ENCODE assay signal across 19 cellular contexts in genomic region chr15:33083232-33084006, GRCh38.
DNase-seq lines count a peak whose midpoint lies in the region; ATAC-seq and TF ChIP-seq lines count a peak whose summit lies in the region.
"Had no signal": no experiment of that assay in that cellular context is flagged by ENCODE, and none has a peak within 500 bp of the region (broad histone marks: within the 10 kb centered on the region; RNA-seq: fewer than 3 reads in every experiment).

No MANE protein-coding gene starts in this region.

- CTCF ChIA-PET in PC-9 (lab: Charles Lee) (interaction anchor here (1.0 kb wide), 3 partner anchors 15 to 61 kb away, joined by 3 read pairs; no protein-coding TSS in a partner anchor), A673 (lab: Charles Lee) (no interaction called here)

- BruUV-seq in PC-9 (replicated peaks; lab: Mats Ljungman, UMichigan), result TSS peak; percentile 87
- BruUV-seq in A673 (replicated peaks; lab: Mats Ljungman, UMichigan), result no TSS peak

- no peaks in the 10 kb centered on the region for H4K20me1 ChIP-seq in PC-9 (ENCODE audit: insufficient read depth)

- POLR2A ChIA-PET in PC-9 (lab: Charles Lee; ENCODE audit: unreplicated experiment), result interaction anchor here (0.5 to 0.7 kb wide), 5 partner anchors 21 to 403 kb away, joined by 3 to 7 read pairs (median 3); no protein-coding TSS in a partner anchor
- POLR2A ChIA-PET in A673 (lab: Charles Lee; ENCODE audit: low non-redundant PET), result no interaction called here

- in situ Hi-C loops in HAP-1 (cut with MboI; ENCODE audit: low sequenced_read_pairs), result no loop called here

- H3K27me3 ChIP-seq in HAP-1 (ENCODE audit: low read depth), result peaks cover 10% of the 10 kb centered on the region; the same call in 1 of the 2 replicates
- H3K27me3 ChIP-seq in PC-9 (ENCODE audit: insufficient read depth, low read depth), result no peaks in the 10 kb centered on the region
- peaks cover 16% of the 10 kb centered on the region for H3K27me3 ChIP-seq in A673 (replicated peaks; ENCODE audit: insufficient read depth, low read depth, low read length, poor library complexity)
- H3K27me3 ChIP-seq: dorsolateral prefrontal cortex had no signal

- peak overlapping the region; percentile 59 for H3K4me2 ChIP-seq in PC-9

- intact Hi-C loops in PC-9 (cut with micrococcal nuclease; ENCODE audit: unreplicated experiment) (loop anchor here (1.0 to 10.0 kb wide), 2 partner anchors 15 to 621 kb away; no protein-coding TSS in a partner anchor), A673 (cut with micrococcal nuclease; ENCODE audit: unreplicated experiment) (loop anchor here (10.0 kb wide), 2 partner anchors 211 to 621 kb away; no protein-coding TSS in a partner anchor)

- TF ChIP-seq CTCF in PC-9 (conservative IDR thresholded peaks at IDR 0.05) (no peak), A673 (conservative IDR thresholded peaks at IDR 0.05; ENCODE audit: low read depth, low read length) (no peak)

- H3F3A ChIP-seq in PC-9 (ENCODE audit: insufficient read depth, low read depth), result no peaks in the 10 kb centered on the region

- no peaks in the 10 kb centered on the region for H3K36me3 ChIP-seq in HAP-1 (replicated peaks)
- H3K36me3 ChIP-seq in PC-9 (ENCODE audit: low read depth), result no peaks in the 10 kb centered on the region
- H3K36me3 ChIP-seq in A673 (ENCODE audit: insufficient read depth, low read length, poor library complexity, severe bottlenecking), result no peaks in the 10 kb centered on the region

- H3K4me3 ChIP-seq in HAP-1 (no peak overlapping the region), PC-9 (no peak overlapping the region), A673 (ENCODE audit: low read depth, low read length, poor library complexity, severe bottlenecking) (no peak overlapping the region)
- H3K4me3 ChIP-seq: dorsolateral prefrontal cortex, lung, skin epidermis had no signal

- H3K79me2 ChIP-seq in PC-9 (ENCODE audit: low read depth), result no peaks in the 10 kb centered on the region

- H3K9me3 ChIP-seq in HAP-1, result no peaks in the 10 kb centered on the region
- no peaks in the 10 kb centered on the region for H3K9me3 ChIP-seq in PC-9 (ENCODE audit: insufficient read depth, low read depth)
- no peaks in the 10 kb centered on the region for H3K9me3 ChIP-seq in A673 (ENCODE audit: low read depth, low read length, poor library complexity, severe bottlenecking)

- H2AFZ ChIP-seq in PC-9, result no peak overlapping the region

- H3K4me1 ChIP-seq in HAP-1 (peaks cover 15% of the 10 kb centered on the region), PC-9 (replicated peaks; ENCODE audit: insufficient read depth) (peaks cover 32% of the 10 kb centered on the region), A673 (ENCODE audit: insufficient read depth, low read length, poor library complexity, severe bottlenecking) (no peaks in the 10 kb centered on the region)

- DNase-seq in HAP-1 (ENCODE audit: low spot score in 2 of 2) (peak; percentile 42 to 47), PC-9 (peak; percentile 65 to 79), epithelial cell of prostate (ENCODE audit: low read depth, low spot score) (no peak), renal cortical epithelial cell (ENCODE audit: low read depth) (peak; percentile 36), A673 (ENCODE audit: low spot score) (no peak)
- DNase-seq: activated CD8-positive, alpha-beta memory T cell treated with anti-CD3 and anti-CD28 coated beads for 24 hours; AML-193; dorsolateral prefrontal cortex; HFFc6; NCI-H1930; SHP77; stimulated activated CD4-positive, alpha-beta T cell treated with anti-CD3 and anti-CD28 coated beads, Interleukin-4, amount 100 ng/mL, for 24 hours had no signal

- H3K27ac ChIP-seq in PC-9, result peak overlapping the region; percentile 75
- H3K27ac ChIP-seq in epithelial cell of prostate, result peak overlapping the region; percentile 61
- no peak overlapping the region for H3K27ac ChIP-seq in A673 (ENCODE audit: low read depth, low read length, poor library complexity, severe bottlenecking)
- H3K27ac ChIP-seq: dorsolateral prefrontal cortex, skin epidermis had no signal

- ATAC-seq in HG03135 (IDR thresholded peaks at IDR 0.05; ENCODE audit: unreplicated experiment) (no peak), GM19452 (IDR thresholded peaks at IDR 0.05; ENCODE audit: unreplicated experiment) (no peak)
- ATAC-seq: esophagus mucosa; HepG2; natural killer cell treated with Interleukin-12 subunit alpha and Interleukin-12 subunit beta and Interleukin-15 and Interleukin-18, amount 100 ng/mL, for 72 hours had no signal

- no peaks in the 10 kb centered on the region for H3K9me2 ChIP-seq in PC-9 (ENCODE audit: insufficient read depth)

Comparison
In these comparisons a context has a peak if more than half of its experiments do, and no peak if none do; other contexts are left out.
1. DNase-seq: peak in HAP-1 (2 of 2), PC-9 (2 of 2) and renal cortical epithelial cell (single experiment); none in epithelial cell of prostate (single experiment) and A673 (single experiment).